11 cellular contexts compared by ENCODE assay signal in the genomic region with DNA sequence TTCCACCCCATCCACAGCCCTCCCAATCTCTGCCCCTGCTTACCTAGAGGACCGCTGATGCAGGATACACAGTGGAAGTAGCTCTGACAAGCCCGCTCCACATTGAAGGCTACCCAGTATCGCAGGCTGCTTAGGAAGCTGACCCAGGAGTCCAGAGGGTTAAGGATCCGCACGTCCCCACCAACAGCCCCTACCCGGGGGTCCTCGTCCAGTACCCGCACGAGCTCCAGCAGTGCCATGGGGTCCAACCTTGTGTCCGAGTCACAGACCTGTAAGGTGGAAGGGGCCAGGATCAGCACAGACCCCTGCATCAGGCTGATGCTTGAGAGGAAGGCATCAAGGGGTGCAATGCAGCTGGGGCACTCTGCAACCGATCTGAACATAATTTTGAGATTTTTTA. TPM values are rescaled to one million over a fixed set of nuclear protein-coding genes. Genes with fewer than 3 reads are reported as not detected.
"Had no signal": no experiment of that assay in that cellular context is flagged by ENCODE, and none has a peak within 500 bp of the region (broad histone marks: within the 10 kb centered on the region; RNA-seq: fewer than 3 reads in every experiment).

No MANE protein-coding gene starts in this region.

- H3K27ac ChIP-seq: GM23248 had no signal

- H3K4me2 ChIP-seq: GM23338 had no signal

- H2AFZ ChIP-seq: GM23248, GM23338 had no signal

- H3K9ac ChIP-seq: GM23248 had no signal

- H3K4me3 Mint-ChIP-seq: GM23338, H9, HFFc6 had no signal

- H3K9me3 ChIP-seq: HAP-1 had no signal

- DNase-seq: GM23248, GOT3, H7, H9, HCEC 1CT, HFFc6 had no signal

- H3K4me1 ChIP-seq: HAP-1 had no signal

- H3K4me3 ChIP-seq: GM23248, GM23338, HAP-1 had no signal

- ATAC-seq: GM23338, HCT116 had no signal

- FAIRE-seq: H54 had no signal

- H3K36me3 ChIP-seq: HAP-1 had no signal

- H3K27ac Mint-ChIP-seq: GM23338, H9, HFFc6 had no signal

RNA-seq across cellular contexts. Expression of gene HAS1, which starts 6.9 kb away (rescaled TPM):
- total RNA-seq: H4, H7, HFFc6 had no signal
- polyA plus RNA-seq: GM23248 had no signal

RNA-seq across cellular contexts. Expression of gene FPR1, which starts 34.8 kb away (rescaled TPM):
- total RNA-seq: GM23248, GM23338, H7, H9 had no signal
- polyA plus RNA-seq: GM23248, GM23338 had no signal

RNA-seq across cellular contexts. Expression of gene FPR2, which starts 44.1 kb away (rescaled TPM):
- total RNA-seq: GM23248, GM23338, H7, H9, HFFc6 had no signal
- polyA plus RNA-seq: GM23248, GM23338 had no signal
